In genomic region chr5:143739741-143740140, GRCh38 we compare ENCODE assay signal across 19 cellular contexts.
"Had no signal": no experiment of that assay in that cellular context is flagged by ENCODE, and none has a peak within 500 bp of the region (broad histone marks: within the 10 kb centered on the region; RNA-seq: fewer than 3 reads in every experiment).

No MANE protein-coding gene starts in this region.

- ATAC-seq: activated naive CD4-positive, alpha-beta T cell treated with anti-CD3 and anti-CD28 coated beads, Interleukin-2, amount 50 U/mL, for 72 hours; activated T-helper 17 cell treated with anti-CD3 and anti-CD28 coated beads, Interleukin-2, amount 50 U/mL, for 72 hours; effector memory CD8-positive, alpha-beta T cell; gastroesophageal sphincter; left lobe of liver; right lobe of liver; stimulated activated memory B cell treated with anti-CD40 and anti-IgM and Interleukin-4, amounts not matched to agents 10 μg/mL and 1 μg/mL and 100 μg/mL, for 72 hours; WTC11 had no signal

- H3K9me3 Mint-ChIP-seq: activated naive CD4-positive, alpha-beta T cell treated with anti-CD3 and anti-CD28 coated beads, Interleukin-2, amount 50 U/mL, for 72 hours; activated T-cell treated with anti-CD3 and anti-CD28 coated beads, Interleukin-2, amount 50 U/mL, for 24 hours; effector memory CD8-positive, alpha-beta T cell; naive B cell; stimulated activated memory B cell treated with anti-CD40 and anti-IgM and Interleukin-4, amounts not matched to agents 10 μg/mL and 1 μg/mL and 100 μg/mL, for 72 hours had no signal

- H3K27me3 Mint-ChIP-seq: activated T-cell treated with anti-CD3 and anti-CD28 coated beads, Interleukin-2, amount 50 U/mL, for 24 hours; effector memory CD8-positive, alpha-beta T cell; naive B cell; stimulated activated memory B cell treated with anti-CD40 and anti-IgM and Interleukin-4, amounts not matched to agents 10 μg/mL and 1 μg/mL and 100 μg/mL, for 72 hours; type B pancreatic cell had no signal

- H3K36me3 Mint-ChIP-seq: activated naive CD4-positive, alpha-beta T cell treated with anti-CD3 and anti-CD28 coated beads, Interleukin-2, amount 50 U/mL, for 72 hours; naive B cell; stimulated activated memory B cell treated with anti-CD40 and anti-IgM and Interleukin-4, amounts not matched to agents 10 μg/mL and 1 μg/mL and 100 μg/mL, for 72 hours; type B pancreatic cell; WTC11 had no signal

- DNase-seq: activated CD8-positive, alpha-beta memory T cell treated with anti-CD3 and anti-CD28 coated beads for 24 hours; activated CD8-positive, alpha-beta memory T cell treated with anti-CD3 and anti-CD28 coated beads, Interleukin-2, amount 50 U/mL, for 4 hours; activated T-cell treated with anti-CD3 and anti-CD28 coated beads, Interleukin-2, amount 50 U/mL, for 24 hours; colonic mucosa; dorsolateral prefrontal cortex; effector memory CD8-positive, alpha-beta T cell; heart left ventricle; naive B cell; occipital lobe; right lobe of liver; stimulated activated CD4-positive, alpha-beta T cell treated with anti-CD3 and anti-CD28 coated beads, Interleukin-2, amount 100 ng/mL, for 24 hours; T-helper 9 cell had no signal

- H3K4me1 Mint-ChIP-seq: activated T-helper 17 cell treated with anti-CD3 and anti-CD28 coated beads, Interleukin-2, amount 50 U/mL, for 72 hours had no signal

- H3K4me3 Mint-ChIP-seq: activated T-cell treated with anti-CD3 and anti-CD28 coated beads, Interleukin-2, amount 50 U/mL, for 24 hours; activated T-helper 17 cell treated with anti-CD3 and anti-CD28 coated beads, Interleukin-2, amount 50 U/mL, for 72 hours; effector memory CD8-positive, alpha-beta T cell; naive B cell; stimulated activated memory B cell treated with anti-CD40 and anti-IgM and Interleukin-4, amounts not matched to agents 10 μg/mL and 1 μg/mL and 100 μg/mL, for 72 hours; type B pancreatic cell; WTC11 had no signal

- H3K27ac Mint-ChIP-seq: activated naive CD4-positive, alpha-beta T cell treated with anti-CD3 and anti-CD28 coated beads, Interleukin-2, amount 50 U/mL, for 72 hours; activated T-cell treated with anti-CD3 and anti-CD28 coated beads, Interleukin-2, amount 50 U/mL, for 24 hours; activated T-helper 17 cell treated with anti-CD3 and anti-CD28 coated beads, Interleukin-2, amount 50 U/mL, for 72 hours; effector memory CD8-positive, alpha-beta T cell; naive B cell; stimulated activated memory B cell treated with anti-CD40 and anti-IgM and Interleukin-4, amounts not matched to agents 10 μg/mL and 1 μg/mL and 100 μg/mL, for 72 hours; type B pancreatic cell; WTC11 had no signal
